ENCODE assay signal across 10 cellular contexts in genomic region chr5:171850354-171850947, GRCh38.
A peak's percentile ranks its signal among the peaks of the same experiment; 100 is the strongest.
DNase-seq lines count a peak whose midpoint lies in the region; ATAC-seq and TF ChIP-seq lines count a peak whose summit lies in the region.
"Had no signal": no experiment of that assay in that cellular context is flagged by ENCODE, and none has a peak within 500 bp of the region (broad histone marks: within the 10 kb centered on the region; RNA-seq: fewer than 3 reads in every experiment).

No MANE protein-coding gene starts in this region.

- H3K36me3 ChIP-seq in GM23248 (ENCODE audit: low read depth) (no peaks in the 10 kb centered on the region), heart left ventricle (no peaks in the 10 kb centered on the region)

- peak in 6 of 12 donors; percentile 16 to 36 (median 30) for TF ChIP-seq CTCF in heart left ventricle (IDR thresholded peaks at IDR 0.05)

- H3K4me3 ChIP-seq in GM23248 (no peak overlapping the region), heart left ventricle (no peak overlapping the region)

- ATAC-seq in heart left ventricle (peak in 3 of 4 donors; percentile 8 to 39 (median 31)), GM21526 (IDR thresholded peaks at IDR 0.05; ENCODE audit: low FRiP score, unreplicated experiment) (no peak), HG03457 (IDR thresholded peaks at IDR 0.05; ENCODE audit: unreplicated experiment) (no peak)

- TF ChIP-seq POLR2A in heart left ventricle (IDR thresholded peaks at IDR 0.05), result no peak

- H3F3A ChIP-seq in GM23248 (ENCODE audit: insufficient read depth), result no peaks in the 10 kb centered on the region

- intact Hi-C loops in heart left ventricle (cut with DNase I), result loop anchor here in 1 of 10 donors (5.0 kb wide), 1 partner anchor 218 kb away; no protein-coding TSS in a partner anchor

- H3K9me2 ChIP-seq in GM23248 (ENCODE audit: insufficient read depth), result no peaks in the 10 kb centered on the region

- no peak overlapping the region for H3K4me2 ChIP-seq in GM23248 (ENCODE audit: unreplicated experiment)

- H2AFZ ChIP-seq in GM23248, result no peak overlapping the region

- H3K9ac ChIP-seq in GM23248, result no peak overlapping the region

- H4K20me1 ChIP-seq in GM23248 (ENCODE audit: insufficient read depth), result no peaks in the 10 kb centered on the region

- H3K4me1 ChIP-seq in GM23248 (ENCODE audit: insufficient read depth) (no peaks in the 10 kb centered on the region), heart left ventricle (peaks cover 0 to 16% (median 0%) of the 10 kb centered on the region in 12 donors)

- no peaks in the 10 kb centered on the region for H3K79me2 ChIP-seq in GM23248 (ENCODE audit: insufficient read depth)

- H3K9me3 ChIP-seq in GM23248 (ENCODE audit: low read depth), result no peaks in the 10 kb centered on the region
- H3K9me3 ChIP-seq in heart left ventricle, result no peaks in the 10 kb centered on the region

- DNase-seq in A172 (ENCODE audit: low spot score) (peak; percentile 14), GM23248 (peak; percentile 16), RPMI8226 (peak; percentile 52), heart left ventricle (no peak), activated gamma-delta T cell (lab: John Stamatoyannopoulos, UW) (no peak)
- DNase-seq in activated T-cell treated with anti-CD3 and anti-CD28 coated beads, Interleukin-2, amount 50 U/mL, for 1 hour, result no peak
- DNase-seq: central memory CD4-positive, alpha-beta T cell; stimulated activated CD8-positive, alpha-beta memory T cell treated with anti-CD3 and anti-CD28 coated beads, Interleukin-4, amount 100 ng/mL, for 48 hours had no signal

- in situ Hi-C loops in GM23248 (cut with MboI), result no loop called here

- no peak overlapping the region for H3K27ac ChIP-seq in GM23248
- H3K27ac ChIP-seq in heart left ventricle, result peak overlapping the region in 1 of 12 donors; percentile 36

- whole genome bisulfite sequencing in GM23248 (ENCODE audit: low coverage in 1 of 2, low lambda C conversion rate in 2 of 2, missing lambda C conversion rate in 2 of 2), 2 experiments, result 81 to 87% methylated on average over 9 of the region's 9 CpGs
- 70 to 80% (median 75%) methylated on average over 9 of the region's 9 CpGs for WGBS in heart left ventricle, 4 donors

- no peaks in the 10 kb centered on the region for H3K27me3 ChIP-seq in GM23248 (replicated peaks; ENCODE audit: insufficient read depth)
- H3K27me3 ChIP-seq in heart left ventricle, result no peaks in the 10 kb centered on the region

Comparison
In these comparisons a context has a peak if more than half of its experiments do, and no peak if none do; other contexts are left out.
1. DNase-seq: peak in A172 (single experiment), GM23248 (single experiment) and RPMI8226 (single experiment); none in heart left ventricle (0 of 5), activated T-cell treated with anti-CD3 and anti-CD28 coated beads, Interleukin-2, amount 50 U/mL, for 1 hour (single experiment) and activated gamma-delta T cell (single experiment).
2. ATAC-seq: peak in heart left ventricle (3 of 4); none in GM21526 (single experiment) and HG03457 (single experiment).